In genomic region chr21:43361127-43361492, GRCh38 we compare ENCODE assay signal across 9 cellular contexts.
DNase-seq lines count a peak whose midpoint lies in the region; ATAC-seq and TF ChIP-seq lines count a peak whose summit lies in the region.
"Had no signal": no experiment of that assay in that cellular context is flagged by ENCODE, and none has a peak within 500 bp of the region (broad histone marks: within the 10 kb centered on the region; RNA-seq: fewer than 3 reads in every experiment).

No MANE protein-coding gene starts in this region.

- no peak for TF ChIP-seq RAD21 in SK-N-SH (IDR thresholded peaks at IDR 0.05; ENCODE audit: low read length)

- H3K9me3 ChIP-seq in SK-N-SH (no peaks in the 10 kb centered on the region), SU-DHL-6 (ENCODE audit: insufficient read depth, low read length) (no peaks in the 10 kb centered on the region), left ventricle myocardium inferior (replicated peaks) (no peaks in the 10 kb centered on the region), suprapubic skin (no peaks in the 10 kb centered on the region), A673 (ENCODE audit: low read depth, low read length, poor library complexity, severe bottlenecking) (no peaks in the 10 kb centered on the region)

- no peak overlapping the region for H3K4me2 ChIP-seq in SK-N-SH
- H3K4me2 ChIP-seq in SU-DHL-6 (ENCODE audit: low read depth, low read length, poor library complexity, severe bottlenecking), result peak overlapping the region; percentile 47

- TF ChIP-seq CTCF in SK-N-SH (IDR thresholded peaks at IDR 0.05) (no peak), SU-DHL-6 (IDR thresholded peaks at IDR 0.05; ENCODE audit: insufficient read depth, low read length, poor library complexity, severe bottlenecking) (no peak), left ventricle myocardium inferior (IDR thresholded peaks at IDR 0.05; ENCODE audit: borderline replicate concordance) (no peak), suprapubic skin (IDR thresholded peaks at IDR 0.05) (no peak), A673 (conservative IDR thresholded peaks at IDR 0.05; ENCODE audit: low read depth, low read length) (no peak)

- H3K4me1 ChIP-seq in SK-N-SH (ENCODE audit: control insufficient read depth in 1 of 2, insufficient read depth in 2 of 2, low read depth in 1 of 2, low read length in 1 of 2) (peaks cover 0 to 69% of the 10 kb centered on the region in 2 experiments; a peak in 1 of 4 replicates), left ventricle myocardium inferior (peaks cover 51% of the 10 kb centered on the region), suprapubic skin (peaks cover 48% of the 10 kb centered on the region), A673 (ENCODE audit: insufficient read depth, low read length, poor library complexity, severe bottlenecking) (peaks cover 17% of the 10 kb centered on the region)

- no peak overlapping the region for H3K9ac ChIP-seq in SK-N-SH
- peak overlapping the region; percentile 37 for H3K9ac ChIP-seq in SU-DHL-6 (ENCODE audit: low read length)

- H2AFZ ChIP-seq in SK-N-SH (ENCODE audit: low read depth), result no peak overlapping the region
- no peak overlapping the region for H2AFZ ChIP-seq in SU-DHL-6 (ENCODE audit: low read depth, low read length, severe bottlenecking)

- ATAC-seq in SK-N-SH treated with all-trans-retinoic acid at 6 μM for 48 hours (no peak), HG03432 (IDR thresholded peaks at IDR 0.05; ENCODE audit: unreplicated experiment) (no peak)

- 70% methylated on average over 3 of the region's 10 CpGs for WGBS in SK-N-SH (ENCODE audit: low lambda C conversion rate)
- WGBS in suprapubic skin, result 18% methylated on average over 8 of the region's 10 CpGs

- H3K79me2 ChIP-seq in SK-N-SH (ENCODE audit: insufficient read depth), result no peaks in the 10 kb centered on the region
- H3K79me2 ChIP-seq in SU-DHL-6 (ENCODE audit: insufficient read depth, low read length), result no peaks in the 10 kb centered on the region

- CTCF ChIA-PET in SK-N-SH (lab: Yijun Ruan, JAX) (no interaction called here), A673 (lab: Charles Lee) (no interaction called here)

- no peaks in the 10 kb centered on the region for H3K27me3 ChIP-seq in SK-N-SH (ENCODE audit: insufficient read depth)
- H3K27me3 ChIP-seq in SU-DHL-6 (ENCODE audit: low read length), result no peaks in the 10 kb centered on the region
- no peaks in the 10 kb centered on the region for H3K27me3 ChIP-seq in left ventricle myocardium inferior (ENCODE audit: low read depth)
- no peaks in the 10 kb centered on the region for H3K27me3 ChIP-seq in suprapubic skin
- no peaks in the 10 kb centered on the region for H3K27me3 ChIP-seq in A673 (replicated peaks; ENCODE audit: insufficient read depth, low read depth, low read length, poor library complexity)

- POLR2A ChIA-PET in SK-N-SH (lab: Yijun Ruan, JAX), result no interaction called here
- POLR2A ChIA-PET in A673 (lab: Charles Lee; ENCODE audit: low non-redundant PET), result no interaction called here

- H3K4me3 ChIP-seq in SK-N-SH (ENCODE audit: low read depth in 2 of 2, low read length in 1 of 2) (no peak overlapping the region), SU-DHL-6 (ENCODE audit: insufficient read depth, low read length, poor library complexity, severe bottlenecking) (no peak overlapping the region), left ventricle myocardium inferior (peak overlapping the region; percentile 56), suprapubic skin (peak overlapping the region; percentile 37), A673 (ENCODE audit: low read depth, low read length, poor library complexity, severe bottlenecking) (no peak overlapping the region)

- no peaks in the 10 kb centered on the region for H3F3A ChIP-seq in SK-N-SH (replicated peaks; ENCODE audit: insufficient read depth)
- no peaks in the 10 kb centered on the region for H3F3A ChIP-seq in SU-DHL-6 (ENCODE audit: insufficient read depth)

- H3K27ac ChIP-seq in SK-N-SH (ENCODE audit: low read depth in 2 of 2, low read length in 1 of 2) (peak overlapping the region in 1 of 2 experiments; percentile 84; a peak in 2 of 4 replicates), SU-DHL-6 (ENCODE audit: low read depth, low read length) (no peak overlapping the region; the same call in 1 of the 2 replicates), left ventricle myocardium inferior (replicated peaks) (peak overlapping the region; percentile 92), suprapubic skin (peak overlapping the region; percentile 95), A673 (ENCODE audit: low read depth, low read length, poor library complexity, severe bottlenecking) (no peak overlapping the region)
- H3K27ac ChIP-seq: VCaP had no signal

- DNase-seq in SK-N-SH (peak; percentile 61), left ventricle myocardium inferior (peak; percentile 58), suprapubic skin (ENCODE audit: low spot score in 2 of 2) (no peak), A673 (ENCODE audit: low spot score) (no peak), HPDE6-E6E7 (ENCODE audit: extremely low spot score) (no peak)

- intact Hi-C loops in left ventricle myocardium inferior (cut with micrococcal nuclease) (no loop called here), A673 (cut with micrococcal nuclease; ENCODE audit: unreplicated experiment) (no loop called here)

- no peak for TF ChIP-seq EP300 in SK-N-SH (IDR thresholded peaks at IDR 0.05; ENCODE audit: borderline replicate concordance in 1 of 2, low read depth in 1 of 2, low read length in 1 of 2)
- no peak for TF ChIP-seq EP300 in suprapubic skin (IDR thresholded peaks at IDR 0.05)

- no peak for TF ChIP-seq POLR2A in suprapubic skin (IDR thresholded peaks at IDR 0.05)

- H4K20me1 ChIP-seq in SK-N-SH (ENCODE audit: insufficient read depth), result no peaks in the 10 kb centered on the region
- H4K20me1 ChIP-seq in SU-DHL-6 (ENCODE audit: low read depth, low read length), result no peaks in the 10 kb centered on the region

- H3K36me3 ChIP-seq in SK-N-SH (replicated peaks in 1 of 2; ENCODE audit: control insufficient read depth in 1 of 2, insufficient read depth in 2 of 2, low read length in 1 of 2) (no peaks in the 10 kb centered on the region), SU-DHL-6 (ENCODE audit: low read length) (no peaks in the 10 kb centered on the region), left ventricle myocardium inferior (no peaks in the 10 kb centered on the region), suprapubic skin (no peaks in the 10 kb centered on the region), A673 (ENCODE audit: insufficient read depth, low read length, poor library complexity, severe bottlenecking) (no peaks in the 10 kb centered on the region)

- H3K9me2 ChIP-seq in SK-N-SH (no peaks in the 10 kb centered on the region), SU-DHL-6 (replicated peaks; ENCODE audit: insufficient read depth, low read length) (no peaks in the 10 kb centered on the region)

- BruUV-seq in A673 (replicated peaks; lab: Mats Ljungman, UMichigan), result no TSS peak

TF ChIP-seq in SK-N-SH, 30 proteins besides CTCF, POLR2A, EP300 and RAD21 (continues in another document):
- TF ChIP-seq POLR2AphosphoS5 (IDR thresholded peaks at IDR 0.05; ENCODE audit: low read depth, low read length) (no peak), REST (IDR thresholded peaks at IDR 0.05; ENCODE audit: low read depth, low read length) (no peak)

TF ChIP-seq in SK-N-SH treated with all-trans-retinoic acid at 6 μM for 48 hours, 23 proteins besides CTCF, POLR2A, EP300 and RAD21 (continues in another document):
- TF ChIP-seq ZFP3 (CRISPR knock-in tag; IDR thresholded peaks at IDR 0.05) (no peak), TCF4 (CRISPR knock-in tag; IDR thresholded peaks at IDR 0.05; ENCODE audit: borderline replicate concordance) (no peak), CSDC2 (CRISPR knock-in tag; IDR thresholded peaks at IDR 0.05) (no peak), ARNTL (CRISPR knock-in tag; IDR thresholded peaks at IDR 0.05; ENCODE audit: borderline replicate concordance, low read depth) (no peak), OSR1 (CRISPR knock-in tag; IDR thresholded peaks at IDR 0.05) (no peak), PATZ1 (CRISPR knock-in tag; IDR thresholded peaks at IDR 0.05; ENCODE audit: borderline replicate concordance) (no peak), ZNF70 (CRISPR knock-in tag; IDR thresholded peaks at IDR 0.05) (no peak), CSRNP3 (CRISPR knock-in tag; IDR thresholded peaks at IDR 0.05) (no peak), TOX (CRISPR knock-in tag; IDR thresholded peaks at IDR 0.05; ENCODE audit: borderline replicate concordance) (no peak), ZC3H10 (CRISPR knock-in tag; IDR thresholded peaks at IDR 0.05) (no peak), ZNF565 (CRISPR knock-in tag; conservative IDR thresholded peaks at IDR 0.05; ENCODE audit: low read depth) (no peak), ZNF8 (CRISPR knock-in tag; IDR thresholded peaks at IDR 0.05) (no peak)

Comparison
In these comparisons a context has a peak if more than half of its experiments do, and no peak if none do; other contexts are left out.
1. DNase-seq: peak in SK-N-SH (single experiment) and left ventricle myocardium inferior (single experiment); none in suprapubic skin (0 of 2), A673 (single experiment) and HPDE6-E6E7 (single experiment).
2. H3K27ac ChIP-seq: peak in left ventricle myocardium inferior (single experiment) and suprapubic skin (single experiment); none in SU-DHL-6 (single experiment) and A673 (single experiment).
3. H3K4me3 ChIP-seq: peak in left ventricle myocardium inferior (single experiment) and suprapubic skin (single experiment); none in SK-N-SH (0 of 2), SU-DHL-6 (single experiment) and A673 (single experiment).